Comparison of ENCODE assay signal across 9 cellular contexts in genomic region chr4:124631760-124632159, GRCh38.
DNase-seq lines count a peak whose midpoint lies in the region; ATAC-seq and TF ChIP-seq lines count a peak whose summit lies in the region.
"Had no signal": no experiment of that assay in that cellular context is flagged by ENCODE, and none has a peak within 500 bp of the region (broad histone marks: within the 10 kb centered on the region; RNA-seq: fewer than 3 reads in every experiment).

No MANE protein-coding gene starts in this region.

- TF ChIP-seq POLR2A in adrenal gland (IDR thresholded peaks at IDR 0.05), result no peak

- no peaks in the 10 kb centered on the region for H3K27me3 Mint-ChIP-seq in progenitor cell of endocrine pancreas
- H3K27me3 Mint-ChIP-seq: stimulated activated naive CD8-positive, alpha-beta T cell treated with anti-CD3 and anti-CD28 coated beads, Interleukin-15, Interleukin-2, amounts not matched to agents 100 ng/mL and 50 ng/mL, for 24 hours had no signal

- WGBS in adrenal gland, 4 donors, result 9 to 17% (median 9%) methylated on average over 1 of the region's 1 CpG

- peaks cover 7% of the 10 kb centered on the region for H3K4me1 Mint-ChIP-seq in progenitor cell of endocrine pancreas (ENCODE audit: low read depth)

- H3K4me1 ChIP-seq in adrenal gland (replicated peaks in 1 of 2) (peaks cover 0 to 4% of the 10 kb centered on the region in 2 donors), left lung (no peaks in the 10 kb centered on the region)

- TF ChIP-seq CTCF in adrenal gland (IDR thresholded peaks at IDR 0.05), result no peak
- TF ChIP-seq CTCF in left lung (IDR thresholded peaks at IDR 0.05), result no peak
- no peak for TF ChIP-seq CTCF in progenitor cell of endocrine pancreas (IDR thresholded peaks at IDR 0.05; ENCODE audit: unreplicated experiment)

- H3K27ac Mint-ChIP-seq in progenitor cell of endocrine pancreas, result no peak overlapping the region
- H3K27ac Mint-ChIP-seq: stimulated activated naive CD8-positive, alpha-beta T cell treated with anti-CD3 and anti-CD28 coated beads, Interleukin-15, Interleukin-2, amounts not matched to agents 100 ng/mL and 50 ng/mL, for 24 hours had no signal

- no peaks in the 10 kb centered on the region for H3K9me3 ChIP-seq in adrenal gland (replicated peaks in 1 of 3)
- no peaks in the 10 kb centered on the region for H3K9me3 ChIP-seq in left lung

- no peaks in the 10 kb centered on the region for H3K36me3 ChIP-seq in adrenal gland (replicated peaks in 1 of 2)
- no peaks in the 10 kb centered on the region for H3K36me3 ChIP-seq in left lung

- no peaks in the 10 kb centered on the region for H3K36me3 Mint-ChIP-seq in progenitor cell of endocrine pancreas (ENCODE audit: insufficient read depth)

- DNase-seq in AG08396 (ENCODE audit: low spot score) (peak; percentile 67), adrenal gland (peak; percentile 74 to 87 (median 85)), left lung (peak in 1 of 2 donors; percentile 43), superior temporal gyrus (ENCODE audit: extremely low spot score) (no peak), NCI-H1436 treated with DMSO at 0.1 percent for 48 hours (lab: John Stamatoyannopoulos, UW) (no peak), progenitor cell of endocrine pancreas (ENCODE audit: low spot score, unreplicated experiment) (no peak)

- H3K27ac ChIP-seq in adrenal gland (no peak overlapping the region), left lung (no peak overlapping the region)

- no peaks in the 10 kb centered on the region for H3K27me3 ChIP-seq in adrenal gland
- H3K27me3 ChIP-seq in left lung, result no peaks in the 10 kb centered on the region

- intact Hi-C loops in adrenal gland (cut with DNase I), result no loop called here
- intact Hi-C loops in left lung (cut with DNase I), result no loop called here

- no peak overlapping the region for H3K4me3 Mint-ChIP-seq in progenitor cell of endocrine pancreas (ENCODE audit: low read depth)
- H3K4me3 Mint-ChIP-seq: stimulated activated naive CD8-positive, alpha-beta T cell treated with anti-CD3 and anti-CD28 coated beads, Interleukin-15, Interleukin-2, amounts not matched to agents 100 ng/mL and 50 ng/mL, for 24 hours had no signal

- no peak overlapping the region for H3K4me3 ChIP-seq in adrenal gland
- no peak overlapping the region for H3K4me3 ChIP-seq in left lung

- ATAC-seq in GM19455 (IDR thresholded peaks at IDR 0.05; ENCODE audit: unreplicated experiment), result peak; percentile 68
- peak; percentile 74 for ATAC-seq in HG03521 (IDR thresholded peaks at IDR 0.05; ENCODE audit: unreplicated experiment)
- peak; percentile 90 for ATAC-seq in left lung

- H3K9me3 Mint-ChIP-seq in progenitor cell of endocrine pancreas (ENCODE audit: low read depth), result no peaks in the 10 kb centered on the region
- H3K9me3 Mint-ChIP-seq: stimulated activated naive CD8-positive, alpha-beta T cell treated with anti-CD3 and anti-CD28 coated beads, Interleukin-15, Interleukin-2, amounts not matched to agents 100 ng/mL and 50 ng/mL, for 24 hours had no signal

Comparison
In these comparisons a context has a peak if more than half of its experiments do, and no peak if none do; other contexts are left out.
1. DNase-seq: peak in AG08396 (single experiment) and adrenal gland (7 of 7); none in superior temporal gyrus (single experiment), NCI-H1436 treated with DMSO at 0.1 percent for 48 hours (single experiment) and progenitor cell of endocrine pancreas (single experiment).
2. Peak in every context shown above with its lines, with median percentiles within 50 percentile points of each other: ATAC-seq.